In the genomic region with DNA sequence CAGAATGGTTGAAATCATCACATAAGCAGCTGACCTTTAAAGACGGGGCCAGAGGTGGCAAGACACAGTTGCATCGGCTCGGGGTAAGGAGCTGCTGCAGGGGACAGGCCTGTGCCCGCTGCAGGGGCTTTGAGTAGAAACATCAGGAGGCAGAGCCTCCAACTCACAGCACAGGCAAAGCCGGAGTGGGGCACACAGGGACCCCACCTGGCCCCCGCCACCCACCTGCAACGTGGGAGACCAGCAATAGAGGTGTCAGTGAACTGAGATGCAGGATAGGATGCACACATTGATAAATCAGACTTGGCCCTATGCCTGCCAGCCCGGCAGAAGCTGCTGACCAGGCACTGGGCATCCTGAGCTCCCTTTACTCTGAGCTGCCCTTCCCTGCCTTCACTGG, we compare ENCODE assay signal across 1 cellular context.
TF ChIP-seq lines count a peak whose summit lies in the region.

No MANE protein-coding gene starts in this region.

TF ChIP-seq in WTC11, 78 proteins besides CTCF, POLR2A, EP300 and RAD21 (continued from another document):
- no peak for TF ChIP-seq FOXJ3 (CRISPR knock-in tag; IDR thresholded peaks at IDR 0.05; ENCODE audit: borderline replicate concordance)
- no peak for TF ChIP-seq RELA (CRISPR knock-in tag; IDR thresholded peaks at IDR 0.05; ENCODE audit: borderline replicate concordance)
